Comparison of ENCODE assay signal across 12 cellular contexts in genomic region chr16:86387461-86388440, GRCh38.
DNase-seq lines count a peak whose midpoint lies in the region; ATAC-seq, FAIRE-seq and TF ChIP-seq lines count a peak whose summit lies in the region.
"Had no signal": no experiment of that assay in that cellular context is flagged by ENCODE, and none has a peak within 500 bp of the region (broad histone marks: within the 10 kb centered on the region; RNA-seq: fewer than 3 reads in every experiment).

No MANE protein-coding gene starts in this region.

- no peak overlapping the region for H3K27ac ChIP-seq in osteoblast (ENCODE audit: low read depth, low read length)
- H3K27ac ChIP-seq: adrenal gland, thoracic aorta had no signal

- H4K20me1 ChIP-seq in osteoblast (ENCODE audit: insufficient read depth, low read length), result no peaks in the 10 kb centered on the region

- H3K4me3 ChIP-seq in NB4 (ENCODE audit: low read depth, low read length) (no peak overlapping the region), bronchial epithelial cell (ENCODE audit: low read depth, low read length) (no peak overlapping the region), osteoblast (ENCODE audit: insufficient read depth, low read length) (no peak overlapping the region)
- H3K4me3 ChIP-seq: adrenal gland, thoracic aorta had no signal

- TF ChIP-seq CTCF in NB4 (IDR thresholded peaks at IDR 0.05; ENCODE audit: low read depth, low read length) (no peak), bronchial epithelial cell (IDR thresholded peaks at IDR 0.05; ENCODE audit: insufficient read depth, low read length, severe bottlenecking) (no peak), osteoblast (IDR thresholded peaks at IDR 0.05; ENCODE audit: extremely low read depth, low read depth, low read length) (no peak)

- no peak overlapping the region for H3K4me2 ChIP-seq in osteoblast (ENCODE audit: insufficient read depth, low read length)

- DNase-seq in ELR (ENCODE audit: low read depth), result peak; percentile 100
- DNase-seq in NB4 (ENCODE audit: low read depth), result peak; percentile 90
- DNase-seq in bronchial epithelial cell (ENCODE audit: low read depth), result peak; percentile 8
- peak; percentile 92 for DNase-seq in osteoblast (ENCODE audit: insufficient read length, low spot score, missing footprints)
- no peak for DNase-seq in superior temporal gyrus (ENCODE audit: extremely low spot score)
- no peak for DNase-seq in activated CD4-positive, alpha-beta T cell treated with anti-CD3 and anti-CD28 coated beads, Interleukin-2, amount 50 U/mL, for 48 hours
- DNase-seq: adrenal gland; naive B cell; stimulated activated CD4-positive, alpha-beta T cell treated with anti-CD3 and anti-CD28 coated beads, Interleukin-2, amount 100 ng/mL, for 48 hours had no signal

- H2AFZ ChIP-seq in osteoblast (ENCODE audit: low read length), result no peak overlapping the region

- ATAC-seq in GM21825 (IDR thresholded peaks at IDR 0.05; ENCODE audit: unreplicated experiment), result no peak
- ATAC-seq: activated CD4-positive, CD25-positive, alpha-beta regulatory T cell treated with anti-CD3 and anti-CD28 coated beads, Interleukin-2, amount 50 U/mL, for 24 hours had no signal

- H3K9me3 ChIP-seq in osteoblast (ENCODE audit: low read depth, low read length), result no peaks in the 10 kb centered on the region
- H3K9me3 ChIP-seq: adrenal gland, thoracic aorta had no signal

- H3K36me3 ChIP-seq in bronchial epithelial cell (ENCODE audit: control insufficient read depth, insufficient read depth, low read length) (no peaks in the 10 kb centered on the region), osteoblast (ENCODE audit: insufficient read depth, low read length) (no peaks in the 10 kb centered on the region)
- H3K36me3 ChIP-seq: adrenal gland, thoracic aorta had no signal

- FAIRE-seq in bronchial epithelial cell (lab: Jason Lieb, UNC), result no peak

- H3K27me3 ChIP-seq in bronchial epithelial cell (ENCODE audit: control insufficient read depth, insufficient read depth, low read length) (no peaks in the 10 kb centered on the region), osteoblast (ENCODE audit: insufficient read depth, low read length) (peaks cover 14% of the 10 kb centered on the region)

- no peaks in the 10 kb centered on the region for H3K79me2 ChIP-seq in osteoblast (ENCODE audit: insufficient read depth, low read length)

- peaks cover 3% of the 10 kb centered on the region for H3K4me1 ChIP-seq in osteoblast (ENCODE audit: insufficient read depth, low read length)
- H3K4me1 ChIP-seq: adrenal gland had no signal

- TF ChIP-seq POLR2A in NB4 (IDR thresholded peaks at IDR 0.05; ENCODE audit: extremely low read depth, insufficient read length), result no peak

Comparison
In these comparisons a context has a peak if more than half of its experiments do, and no peak if none do; other contexts are left out.
1. DNase-seq: peak in ELR (single experiment), NB4 (single experiment), bronchial epithelial cell (single experiment) and osteoblast (single experiment); none in superior temporal gyrus (single experiment) and activated CD4-positive, alpha-beta T cell treated with anti-CD3 and anti-CD28 coated beads, Interleukin-2, amount 50 U/mL, for 48 hours (0 of 2).